23 cellular contexts compared by ENCODE assay signal in genomic region chr6:130743175-130743574, GRCh38.
DNase-seq lines count a peak whose midpoint lies in the region; ATAC-seq, FAIRE-seq and TF ChIP-seq lines count a peak whose summit lies in the region.
"Had no signal": no experiment of that assay in that cellular context is flagged by ENCODE, and none has a peak within 500 bp of the region (broad histone marks: within the 10 kb centered on the region; RNA-seq: fewer than 3 reads in every experiment).

No MANE protein-coding gene starts in this region.

- no peak overlapping the region for H4K91ac ChIP-seq in H1 (replicated peaks; ENCODE audit: insufficient read length, low read length)

- POLR2A ChIA-PET in H1 (lab: Charles Lee; ENCODE audit: partially characterized antibody): no interaction called here

- H2BK20ac ChIP-seq in H1 (ENCODE audit: low read length): no peak overlapping the region

- ATAC-seq in GM19351 (IDR thresholded peaks at IDR 0.05; ENCODE audit: unreplicated experiment): no peak
- ATAC-seq in HG03139 (IDR thresholded peaks at IDR 0.05; ENCODE audit: unreplicated experiment): no peak
- ATAC-seq: gastroesophageal sphincter, upper lobe of right lung had no signal

- H3K36me3 ChIP-seq in BLaER1 (no peaks in the 10 kb centered on the region), HUES48 (ENCODE audit: control insufficient read depth, insufficient read depth, low read length) (no peaks in the 10 kb centered on the region), H1 (ENCODE audit: control insufficient read depth in 2 of 4, insufficient read depth in 4 of 4, low read length in 3 of 4) (no peaks in the 10 kb centered on the region), prostate gland (no peaks in the 10 kb centered on the region)
- H3K36me3 ChIP-seq: colonic mucosa, gastroesophageal sphincter, upper lobe of right lung had no signal

- H3K56ac ChIP-seq in H1 (replicated peaks; ENCODE audit: insufficient read length, low read depth, low read length): no peak overlapping the region

- no peak overlapping the region for H2AFZ ChIP-seq in H1 (ENCODE audit: low read length)
- H2AFZ ChIP-seq: parathyroid adenoma had no signal

- H4K8ac ChIP-seq in H1 (ENCODE audit: extremely low read depth, insufficient read depth, low read length): no peak overlapping the region

- no peaks in the 10 kb centered on the region for H3K79me1 ChIP-seq in H1 (ENCODE audit: low read depth, low read length)

- no peaks in the 10 kb centered on the region for H3K79me2 ChIP-seq in H1 (ENCODE audit: control insufficient read depth in 1 of 2, insufficient read depth in 2 of 2, low read length in 2 of 2)
- H3K79me2 ChIP-seq: parathyroid adenoma had no signal

- no peak overlapping the region for H2BK12ac ChIP-seq in H1 (ENCODE audit: low read depth, low read length)

- H2BK15ac ChIP-seq in H1 (ENCODE audit: low read length): no peak overlapping the region

- H3K4me3 ChIP-seq in BLaER1 (no peak overlapping the region), HUES48 (ENCODE audit: low read depth, low read length) (no peak overlapping the region), H1 (ENCODE audit: extremely low read depth in 1 of 4, insufficient read depth in 2 of 4, low read depth in 3 of 4, low read length in 4 of 4) (no peak overlapping the region), prostate gland (no peak overlapping the region)
- H3K4me3 ChIP-seq: colonic mucosa, gastroesophageal sphincter, lung, skin epidermis, upper lobe of right lung had no signal

- H3K4me2 ChIP-seq in BLaER1 (peak overlapping the region; percentile 20; the same call in 1 of the 2 replicates), H1 (ENCODE audit: insufficient read depth in 1 of 2, low read depth in 2 of 2, low read length in 2 of 2) (no peak overlapping the region)

- H3K9ac ChIP-seq in BLaER1 (no peak overlapping the region), HUES48 (ENCODE audit: low read depth, low read length) (no peak overlapping the region), H1 (replicated peaks in 1 of 4; ENCODE audit: extremely low read depth in 1 of 4, low read depth in 3 of 4, low read length in 3 of 4) (no peak overlapping the region)
- H3K9ac ChIP-seq: parathyroid adenoma had no signal

- no peak overlapping the region for H3K14ac ChIP-seq in H1 (ENCODE audit: insufficient read length)

- TF ChIP-seq EP300 in H1 (IDR thresholded peaks at IDR 0.05; ENCODE audit: borderline replicate concordance in 1 of 2, low read depth in 2 of 2, low read length in 2 of 2): no peak

- no peak overlapping the region for H2BK5ac ChIP-seq in H1 (ENCODE audit: low read depth, low read length)

- no peaks in the 10 kb centered on the region for H3K23me2 ChIP-seq in H1 (ENCODE audit: low read depth, low read length)

- peak; percentile 96 for FAIRE-seq in H1 (lab: Jason Lieb, UNC)

- DNase-seq in H1 (ENCODE audit: low read depth in 1 of 2, low spot score in 2 of 2) (peak in 1 of 2 experiments; percentile 66), left kidney (ENCODE audit: low read depth, low spot score) (peak; percentile 13), prostate gland (ENCODE audit: low spot score) (no peak), posterior cingulate gyrus (no peak)
- DNase-seq: activated CD4-positive, alpha-beta T cell treated with anti-CD3 and anti-CD28 coated beads, Interleukin-2, amount 50 U/mL, for 4 hours; activated naive CD4-positive, alpha-beta T cell treated with anti-CD3 and anti-CD28 coated beads for 36 hours; aorta; colonic mucosa; EL; immature natural killer cell; IMR-90; NCI-H1694 treated with DMSO at 0.1 percent for 48 hours; NCI-H446; stimulated activated CD4-positive, alpha-beta T cell treated with anti-CD3 and anti-CD28 coated beads, Interleukin-2, amount 100 ng/mL, for 48 hours; upper lobe of right lung had no signal

- H4K20me1 ChIP-seq in BLaER1: no peaks in the 10 kb centered on the region
- H4K20me1 ChIP-seq in H1 (replicated peaks in 1 of 2; ENCODE audit: control insufficient read depth in 1 of 2, insufficient read depth in 2 of 2, low read length in 2 of 2): no peaks in the 10 kb centered on the region

- WGBS in H1 (ENCODE audit: extremely low coverage in 1 of 2, insufficient coverage in 1 of 2, insufficient read length in 1 of 2, insufficient replicate concordance in 2 of 2, low coverage in 1 of 2, low lambda C conversion rate in 2 of 2, missing lambda C conversion rate in 1 of 2), 2 experiments: 40% methylated on average over 2 of the region's 2 CpGs; no CpG with 5 or more reads in 1 of the 2 experiments
- 59% methylated on average over 2 of the region's 2 CpGs for WGBS in prostate gland

- H4K5ac ChIP-seq in H1 (ENCODE audit: insufficient read length, low read depth, low read length): no peak overlapping the region

- H3K18ac ChIP-seq in H1 (ENCODE audit: extremely low read depth, low read length): no peak overlapping the region

- TF ChIP-seq POLR2A in H1 (IDR thresholded peaks at IDR 0.05; ENCODE audit: control extremely low read depth in 1 of 2, low read depth in 2 of 2, low read length in 2 of 2): no peak
- TF ChIP-seq POLR2A in prostate gland (IDR thresholded peaks at IDR 0.05): no peak

- CTCF ChIA-PET in H1 (lab: Charles Lee; ENCODE audit: partially characterized antibody): interaction anchor here (0.5 to 3.5 kb wide), 34 partner anchors 9 to 678 kb away, joined by 3 to 27 read pairs (median 4); no protein-coding TSS in a partner anchor

- no peak overlapping the region for H3K23ac ChIP-seq in H1 (ENCODE audit: insufficient read length)

- no peak overlapping the region for H3K4ac ChIP-seq in H1 (replicated peaks; ENCODE audit: insufficient read length, low read depth, low read length)

- H3K27me3 ChIP-seq in BLaER1 (no peaks in the 10 kb centered on the region), HUES48 (ENCODE audit: control insufficient read depth, insufficient read depth, low read length) (no peaks in the 10 kb centered on the region), H1 (replicated peaks in 1 of 4; ENCODE audit: control insufficient read depth in 3 of 4, extremely low read depth in 1 of 4, insufficient read depth in 3 of 4, low read length in 3 of 4) (no peaks in the 10 kb centered on the region), prostate gland (replicated peaks; ENCODE audit: insufficient read depth) (no peaks in the 10 kb centered on the region)
- H3K27me3 ChIP-seq: colonic mucosa, gastroesophageal sphincter, upper lobe of right lung had no signal

- H2AK5ac ChIP-seq in H1 (ENCODE audit: low read depth, low read length): no peak overlapping the region

- peaks cover 26% of the 10 kb centered on the region for H3K4me1 ChIP-seq in BLaER1
- peaks cover 14% of the 10 kb centered on the region; the same call in 1 of the 2 replicates for H3K4me1 ChIP-seq in HUES48 (ENCODE audit: control insufficient read depth, insufficient read depth, low read length)
- no peaks in the 10 kb centered on the region for H3K4me1 ChIP-seq in H1 (replicated peaks in 1 of 4; ENCODE audit: control insufficient read depth in 3 of 4, insufficient read depth in 4 of 4, low read length in 3 of 4)
- H3K4me1 ChIP-seq in prostate gland (replicated peaks): no peaks in the 10 kb centered on the region
- H3K4me1 ChIP-seq: colonic mucosa, gastroesophageal sphincter, parathyroid adenoma, upper lobe of right lung had no signal

- H3K9me3 ChIP-seq in BLaER1: no peaks in the 10 kb centered on the region
- H3K9me3 ChIP-seq in HUES48 (ENCODE audit: control insufficient read depth, insufficient read depth, low read length): no peaks in the 10 kb centered on the region
- H3K9me3 ChIP-seq in H1 (ENCODE audit: insufficient read depth in 2 of 2, low read depth in 1 of 2, low read length in 1 of 2): no peaks in the 10 kb centered on the region
- no peaks in the 10 kb centered on the region for H3K9me3 ChIP-seq in prostate gland
- H3K9me3 ChIP-seq: colonic mucosa, gastroesophageal sphincter, upper lobe of right lung had no signal

- H2BK120ac ChIP-seq in H1 (replicated peaks; ENCODE audit: low read depth, low read length): no peak overlapping the region

- no peak overlapping the region for H3K27ac ChIP-seq in BLaER1
- H3K27ac ChIP-seq in HUES48 (ENCODE audit: low read depth, low read length): peak overlapping the region; percentile 32
- no peak overlapping the region for H3K27ac ChIP-seq in H1 (ENCODE audit: low read depth, low read length)
- no peak overlapping the region for H3K27ac ChIP-seq in prostate gland
- H3K27ac ChIP-seq: colonic mucosa, gastroesophageal sphincter, parathyroid adenoma, skin epidermis, upper lobe of right lung had no signal

- peak; percentile 30 to 53; a peak in 3 of 4 replicates for TF ChIP-seq RAD21 in H1 (IDR thresholded peaks at IDR 0.05 in 1 of 2, conservative IDR thresholded peaks at IDR 0.05 in 1 of 2; ENCODE audit: low read depth in 2 of 2, low read length in 2 of 2)

- TF ChIP-seq CTCF in H1 (IDR thresholded peaks at IDR 0.05; ENCODE audit: control extremely low read depth in 1 of 3, insufficient read depth in 1 of 3, low read depth in 1 of 3, low read length in 3 of 3) (peak; percentile 1 to 65 (median 56)), prostate gland (IDR thresholded peaks at IDR 0.05) (no peak)

- intact Hi-C loops in prostate gland (cut with DNase I): no loop called here
- intact Hi-C loops in posterior cingulate gyrus (cut with DNase I): no loop called here

TF ChIP-seq in H1, 55 proteins besides CTCF, POLR2A, EP300 and RAD21:
- TF ChIP-seq EZH2 (IDR thresholded peaks at IDR 0.05; ENCODE audit: low read depth, low read length, severe bottlenecking): no peak
- no peak for TF ChIP-seq CHD2 (IDR thresholded peaks at IDR 0.05; ENCODE audit: low read length)
- no peak for TF ChIP-seq RFX5 (IDR thresholded peaks at IDR 0.05; ENCODE audit: borderline replicate concordance, low read depth, low read length)
- peak; percentile 92 for TF ChIP-seq JUND (IDR thresholded peaks at IDR 0.05; ENCODE audit: low read length)
- no peak for TF ChIP-seq TCF12 (IDR thresholded peaks at IDR 0.05; ENCODE audit: low read depth, low read length)
- TF ChIP-seq SUZ12 (IDR thresholded peaks at IDR 0.05; ENCODE audit: low read length): no peak
- TF ChIP-seq TBP (IDR thresholded peaks at IDR 0.05; ENCODE audit: low read depth, low read length): peak; percentile 83
- peak; percentile 74 for TF ChIP-seq JUN (IDR thresholded peaks at IDR 0.05; ENCODE audit: low read depth, low read length)
- no peak for TF ChIP-seq NRF1 (IDR thresholded peaks at IDR 0.05; ENCODE audit: low read depth, low read length)
- TF ChIP-seq BCL11A (IDR thresholded peaks at IDR 0.05; ENCODE audit: low read depth in 2 of 2, low read length in 2 of 2): no peak
- no peak for TF ChIP-seq SIN3A (conservative IDR thresholded peaks at IDR 0.05 in 1 of 2, IDR thresholded peaks at IDR 0.05 in 1 of 2; ENCODE audit: low read depth in 1 of 2, low read length in 2 of 2)

Comparison
In these comparisons a context has a peak if more than half of its experiments do, and no peak if none do; other contexts are left out.
1. CTCF ChIP-seq: peak in H1 (3 of 3); none in prostate gland (0 of 4).